In the genomic region with DNA sequence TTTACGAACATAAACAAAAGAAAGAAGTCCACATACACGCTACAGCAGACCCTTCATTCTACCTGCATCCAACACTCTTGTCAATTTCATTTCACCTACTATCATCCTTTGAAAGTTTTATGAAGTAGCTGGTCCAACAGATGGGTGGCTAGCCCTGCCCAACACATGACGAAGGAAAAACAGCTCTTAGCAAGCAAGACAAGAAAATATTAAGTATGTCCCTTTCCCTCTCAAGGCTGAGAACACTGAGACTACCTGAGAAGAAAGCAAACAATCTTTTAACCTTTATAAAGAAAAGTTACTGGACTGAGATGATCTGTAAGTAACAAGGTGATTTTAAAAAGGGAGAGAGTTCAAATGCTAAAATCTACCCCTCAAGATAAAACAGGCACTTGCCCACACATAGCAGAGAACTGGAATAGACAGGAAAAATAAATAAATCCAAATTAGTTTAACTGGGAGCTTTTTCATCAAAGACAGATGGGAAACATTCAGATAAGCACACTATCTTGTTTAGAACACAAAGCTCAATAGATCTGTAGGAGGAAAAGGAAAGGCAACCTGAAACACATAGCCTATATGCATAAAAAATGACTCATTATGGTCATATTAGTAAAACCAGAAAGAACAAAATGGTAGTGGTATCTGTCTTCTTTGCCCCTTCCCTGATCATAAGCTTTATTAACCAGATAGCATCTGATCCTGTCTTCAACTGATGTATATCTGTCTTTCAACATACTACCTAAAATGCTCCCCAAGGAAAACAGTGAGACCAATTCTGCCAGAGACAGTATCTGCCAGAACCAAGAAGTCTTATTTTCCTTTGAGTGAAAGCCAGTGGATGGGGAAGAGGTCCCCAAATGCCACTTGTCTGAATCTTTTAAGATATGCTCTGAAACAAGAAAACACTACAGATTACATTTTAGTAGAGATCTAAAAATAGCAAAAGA, we compare ENCODE assay signal across 10 cellular contexts.
A peak's percentile ranks its signal among the peaks of the same experiment; 100 is the strongest.
DNase-seq lines count a peak whose midpoint lies in the region; ATAC-seq and TF ChIP-seq lines count a peak whose summit lies in the region.
"Had no signal": no experiment of that assay in that cellular context is flagged by ENCODE, and none has a peak within 500 bp of the region (broad histone marks: within the 10 kb centered on the region; RNA-seq: fewer than 3 reads in every experiment).

No MANE protein-coding gene starts in this region.

- peak overlapping the region in 2 of 3 donors; percentile 40 to 54 for H3K9ac ChIP-seq in skeletal muscle tissue (ENCODE audit: low read depth in 1 of 3, low read length in 3 of 3)

- H3K9me3 ChIP-seq in Panc1 (ENCODE audit: control insufficient read depth, insufficient read depth, low read depth, low read length) (no peaks in the 10 kb centered on the region), skeletal muscle tissue (ENCODE audit: control insufficient read depth in 3 of 3, low read length in 3 of 3) (no peaks in the 10 kb centered on the region), PC-9 (ENCODE audit: insufficient read depth, low read depth) (no peaks in the 10 kb centered on the region)

- H3K27ac ChIP-seq in Panc1 (ENCODE audit: low read length) (peak overlapping the region; percentile 94), dorsolateral prefrontal cortex (peak overlapping the region in 52 of 59 donors; percentile 16 to 86 (median 68)), skeletal muscle tissue (ENCODE audit: low read depth, low read length) (peak overlapping the region; percentile 10), PC-9 (no peak overlapping the region)

- H3K4me3 ChIP-seq in GM06990 (replicated peaks; ENCODE audit: low read depth, low read length) (peak overlapping the region; percentile 61), Panc1 (ENCODE audit: low read depth in 2 of 2, low read length in 2 of 2) (peak overlapping the region; percentile 37 to 45), dorsolateral prefrontal cortex (peak overlapping the region in 57 of 59 donors; percentile 3 to 62 (median 44)), skeletal muscle tissue (ENCODE audit: low read length in 3 of 3) (peak overlapping the region in 1 of 3 donors; percentile 55), PC-9 (no peak overlapping the region)

- H3K4me2 ChIP-seq in PC-9: no peak overlapping the region

- peaks cover 46% of the 10 kb centered on the region for H3K4me1 ChIP-seq in Panc1 (ENCODE audit: control insufficient read depth, insufficient read depth, low read length)
- H3K4me1 ChIP-seq in skeletal muscle tissue (ENCODE audit: control insufficient read depth in 3 of 3, insufficient read depth in 3 of 3, low read length in 3 of 3): peaks cover 12 to 22% (median 14%) of the 10 kb centered on the region in 3 donors
- H3K4me1 ChIP-seq in PC-9 (replicated peaks; ENCODE audit: insufficient read depth): peaks cover 30% of the 10 kb centered on the region

- H3K36me3 ChIP-seq in GM06990 (ENCODE audit: control insufficient read depth, insufficient read depth, low read length) (no peaks in the 10 kb centered on the region; the same call in 1 of the 2 replicates), Panc1 (ENCODE audit: control insufficient read depth, insufficient read depth, low read length) (no peaks in the 10 kb centered on the region; the same call in 1 of the 2 replicates), skeletal muscle tissue (ENCODE audit: control insufficient read depth in 3 of 3, insufficient read depth in 3 of 3, low read length in 3 of 3) (no peaks in the 10 kb centered on the region), PC-9 (ENCODE audit: low read depth) (no peaks in the 10 kb centered on the region)

- DNase-seq in GM06990 (ENCODE audit: extremely low read depth, insufficient read length): no peak
- DNase-seq in Panc1 (ENCODE audit: low read depth, low spot score): no peak
- DNase-seq in dorsolateral prefrontal cortex: no peak
- no peak for DNase-seq in SKM-1 treated with dmso at 0.1 percent for 144 hours (lab: John Stamatoyannopoulos, UW; ENCODE audit: unreplicated experiment)
- no peak for DNase-seq in PC-9
- no peak for DNase-seq in mucosa of gallbladder (ENCODE audit: low spot score)
- DNase-seq: NCI-H1092 treated with DMSO at 0.1 percent for 48 hours, T-helper 9 cell had no signal

- H3K27me3 ChIP-seq in GM06990 (replicated peaks; ENCODE audit: control insufficient read depth, insufficient read depth, low read length) (no peaks in the 10 kb centered on the region), Panc1 (ENCODE audit: control insufficient read depth, insufficient read depth, low read length) (no peaks in the 10 kb centered on the region), dorsolateral prefrontal cortex (no peaks in the 10 kb centered on the region), skeletal muscle tissue (ENCODE audit: control insufficient read depth in 3 of 3, insufficient read depth in 3 of 3, low read length in 3 of 3) (no peaks in the 10 kb centered on the region), PC-9 (ENCODE audit: insufficient read depth, low read depth) (no peaks in the 10 kb centered on the region)

- H2AFZ ChIP-seq in PC-9: no peak overlapping the region

- no peak for TF ChIP-seq CTCF in GM06990 (IDR thresholded peaks at IDR 0.05; ENCODE audit: insufficient read depth, low read length, poor library complexity, severe bottlenecking)
- no peak for TF ChIP-seq CTCF in Panc1 (IDR thresholded peaks at IDR 0.05)
- TF ChIP-seq CTCF in dorsolateral prefrontal cortex (IDR thresholded peaks at IDR 0.05 in 54 of 56, conservative IDR thresholded peaks at IDR 0.05 in 2 of 56; ENCODE audit: low read depth in 1 of 56, partially characterized antibody in 56 of 56): no peak
- TF ChIP-seq CTCF in PC-9 (conservative IDR thresholded peaks at IDR 0.05): no peak

- H3K79me2 ChIP-seq in PC-9 (ENCODE audit: low read depth): peaks cover 47% of the 10 kb centered on the region

- H3F3A ChIP-seq in PC-9 (ENCODE audit: insufficient read depth, low read depth): peaks cover 36% of the 10 kb centered on the region; the same call in 1 of the 2 replicates

- TF ChIP-seq POLR2A in GM18505 (IDR thresholded peaks at IDR 0.05; ENCODE audit: borderline replicate concordance, extremely low read depth, insufficient read depth, insufficient read length): no peak

- no peaks in the 10 kb centered on the region for H3K9me2 ChIP-seq in PC-9 (ENCODE audit: insufficient read depth)

- in situ Hi-C loops in Panc1 (cut with HindIII; ENCODE audit: low pct_unique_long_range_greater_than_20kb, low sequenced_read_pairs): loop anchor here (25.0 kb wide), 1 partner anchor 105 kb away; the partner anchor contains the start of gene MRTFA

- H4K20me1 ChIP-seq in PC-9 (ENCODE audit: insufficient read depth): no peaks in the 10 kb centered on the region

- ATAC-seq in Panc1 (no peak), GM18505 (IDR thresholded peaks at IDR 0.05; ENCODE audit: unreplicated experiment) (no peak)

- BruUV-seq in Panc1 (replicated peaks; lab: Mats Ljungman, UMichigan): no TSS peak
- BruUV-seq in PC-9 (replicated peaks; lab: Mats Ljungman, UMichigan): no TSS peak

- CTCF ChIA-PET in Panc1 (lab: Charles Lee) (interaction anchor here (0.6 kb wide), 1 partner anchor 101 kb away, joined by 4 read pairs; no protein-coding TSS in a partner anchor), PC-9 (lab: Charles Lee) (interaction anchor here (0.6 to 0.9 kb wide), 2 partner anchors 10 to 81 kb away, joined by 3 read pairs; no protein-coding TSS in a partner anchor)

- POLR2A ChIA-PET in Panc1 (lab: Charles Lee) (no interaction called here), PC-9 (lab: Charles Lee; ENCODE audit: unreplicated experiment) (interaction anchor here (0.6 kb wide), 1 partner anchor 119 kb away, joined by 4 read pairs; no protein-coding TSS in a partner anchor)

- intact Hi-C loops in Panc1 (cut with micrococcal nuclease; ENCODE audit: unreplicated experiment) (loop anchor here (2.0 kb wide), 1 partner anchor 113 kb away; no protein-coding TSS in a partner anchor), dorsolateral prefrontal cortex (cut with DNase I) (loop anchor here in 1 of 2 donors (5.0 kb wide), 1 partner anchor 105 kb away; the partner anchor contains the start of gene MRTFA), PC-9 (cut with micrococcal nuclease; ENCODE audit: unreplicated experiment) (no loop called here)
